9 cellular contexts compared by ENCODE assay signal in the genomic region with DNA sequence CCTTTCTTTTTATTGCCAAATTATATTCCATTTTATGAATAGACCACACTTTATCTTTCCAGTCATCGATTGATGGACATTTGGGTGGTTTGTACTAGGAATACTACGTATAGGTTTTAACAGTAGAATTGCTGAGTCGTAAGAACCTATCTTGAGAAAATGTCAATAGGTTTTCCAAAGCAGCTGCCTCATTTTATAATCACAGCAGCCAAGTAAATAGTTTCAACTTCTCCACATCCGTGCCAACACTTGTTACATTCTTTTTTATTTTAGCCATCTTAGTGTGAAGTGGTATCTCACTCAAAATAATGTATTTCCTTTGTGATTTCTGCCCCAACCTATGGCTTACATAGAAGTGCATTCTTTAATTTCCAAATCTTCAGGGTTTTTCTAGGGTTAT.
"Had no signal": no experiment of that assay in that cellular context is flagged by ENCODE, and none has a peak within 500 bp of the region (broad histone marks: within the 10 kb centered on the region; RNA-seq: fewer than 3 reads in every experiment).

No MANE protein-coding gene starts in this region.

- H3K4me2 ChIP-seq: GM23338, KMS-11 had no signal

- H3K4me3 ChIP-seq: GM23338 had no signal

- H3K27ac Mint-ChIP-seq: GM23338, H9 had no signal

- H2AFZ ChIP-seq: GM23338 had no signal

- DNase-seq: H9, HCEC 1CT, Kasumi-1, KBM-7 had no signal

- H3K27ac ChIP-seq: KMS-11 had no signal

- ATAC-seq: GM23338 had no signal

- H3K9ac ChIP-seq: KMS-11 had no signal

- FAIRE-seq: H1, H54, HTR-8/SVneo had no signal

- H3K4me3 Mint-ChIP-seq: GM23338, H9 had no signal
